ENCODE assay signal across 15 cellular contexts in genomic region chr15:62734706-62735105, GRCh38.
DNase-seq lines count a peak whose midpoint lies in the region; ATAC-seq, FAIRE-seq and TF ChIP-seq lines count a peak whose summit lies in the region.
"Had no signal": no experiment of that assay in that cellular context is flagged by ENCODE, and none has a peak within 500 bp of the region (broad histone marks: within the 10 kb centered on the region; RNA-seq: fewer than 3 reads in every experiment).

No MANE protein-coding gene starts in this region.

- H3K4me1 ChIP-seq in GM23338 (ENCODE audit: insufficient read depth) (no peaks in the 10 kb centered on the region; the same call in none of the 2 replicates), HUES6 (ENCODE audit: control insufficient read depth, insufficient read depth, low read length) (peaks cover 12% of the 10 kb centered on the region), neural progenitor cell (peaks cover 15% of the 10 kb centered on the region), pancreas (no peaks in the 10 kb centered on the region)
- H3K4me1 ChIP-seq: BLaER1 had no signal

- H3K27ac ChIP-seq in GM23338 (ENCODE audit: low read depth) (no peak overlapping the region), HUES6 (ENCODE audit: low read depth, low read length) (0 out of 2 replicates have a peak overlapping the region, but pooled peaks have one; percentile 10), neural progenitor cell (no peak overlapping the region), pancreas (no peak overlapping the region)
- H3K27ac ChIP-seq: BLaER1, PC-9 had no signal

- no peaks in the 10 kb centered on the region for H3K27me3 ChIP-seq in GM23338 (ENCODE audit: insufficient read depth)
- H3K27me3 ChIP-seq in HUES6 (ENCODE audit: control insufficient read depth, insufficient read depth, low read length) = no peaks in the 10 kb centered on the region
- H3K27me3 ChIP-seq in neural progenitor cell = no peaks in the 10 kb centered on the region
- H3K27me3 ChIP-seq in pancreas = no peaks in the 10 kb centered on the region
- H3K27me3 ChIP-seq: BLaER1 had no signal

- H3K9me2 ChIP-seq in GM23338 (ENCODE audit: insufficient read depth) = peaks cover 20% of the 10 kb centered on the region

- ATAC-seq in GM23338 (peak; percentile 95), pancreas (no peak)
- ATAC-seq: T-cell had no signal

- intact Hi-C loops in activated CD4-positive, alpha-beta T cell treated with anti-CD3 and anti-CD28 coated beads, Interleukin-2, amount 10 ng/mL, durations not matched to agents 24 days and 14 days (cut with micrococcal nuclease) = no loop called here
- intact Hi-C loops in pancreas (cut with DNase I) = no loop called here

- H3K4me2 ChIP-seq in GM23338 (peak overlapping the region; percentile 40; the same call in 1 of the 2 replicates), neural progenitor cell (peak overlapping the region; percentile 20)
- H3K4me2 ChIP-seq: BLaER1, PC-9 had no signal

- H3K79me2 ChIP-seq in GM23338 (replicated peaks; ENCODE audit: insufficient read depth) (no peaks in the 10 kb centered on the region), neural progenitor cell (ENCODE audit: low read depth) (no peaks in the 10 kb centered on the region)

- H2AFZ ChIP-seq in GM23338 (no peak overlapping the region), neural progenitor cell (replicated peaks) (no peak overlapping the region)
- H2AFZ ChIP-seq: PC-9 had no signal

- 84 to 85% methylated on average over 5 of the region's 5 CpGs for WGBS in pancreas, 2 donors

- H4K20me1 ChIP-seq in GM23338 (replicated peaks; ENCODE audit: insufficient read depth) (no peaks in the 10 kb centered on the region), neural progenitor cell (ENCODE audit: low read depth) (no peaks in the 10 kb centered on the region)
- H4K20me1 ChIP-seq: BLaER1 had no signal

- H3K4me3 Mint-ChIP-seq in GM23338 (no peak overlapping the region), neural progenitor cell (no peak overlapping the region)
- H3K4me3 Mint-ChIP-seq in activated CD4-positive, alpha-beta T cell treated with anti-CD3 and anti-CD28 coated beads, Interleukin-2, amount 10 ng/mL, durations not matched to agents 24 days and 14 days = no peak overlapping the region
- H3K4me3 Mint-ChIP-seq: T-cell had no signal

- H3K9me3 ChIP-seq in HUES6 (ENCODE audit: control insufficient read depth, insufficient read depth, low read depth, low read length) (peaks cover 8% of the 10 kb centered on the region; the same call in 1 of the 2 replicates), neural progenitor cell (ENCODE audit: low read depth) (peaks cover 5% of the 10 kb centered on the region), pancreas (no peaks in the 10 kb centered on the region)

- DNase-seq in GM23338 (ENCODE audit: low spot score) (peak; percentile 51), astrocyte of the spinal cord (ENCODE audit: low read depth, low spot score) (peak; percentile 72), neural progenitor cell (ENCODE audit: low spot score) (peak; percentile 50), pancreas (no peak), GM13977 (ENCODE audit: low spot score) (no peak)
- DNase-seq in activated CD4-positive, alpha-beta T cell treated with anti-CD3 and anti-CD28 coated beads, Interleukin-2, amount 10 ng/mL, durations not matched to agents 24 days and 14 days = no peak
- DNase-seq: KG1, NCI-H1092, NCI-H187 treated with DMSO at 0.1 percent for 48 hours, NCI-H2171 treated with DMSO at 0.1 percent for 48 hours, PC-9, T-cell had no signal

- TF ChIP-seq CTCF in GM23338 (conservative IDR thresholded peaks at IDR 0.05; ENCODE audit: low read depth in 2 of 2) = no peak
- no peak for TF ChIP-seq CTCF in astrocyte of the spinal cord (IDR thresholded peaks at IDR 0.05; ENCODE audit: low read depth, low read length)
- TF ChIP-seq CTCF in neural progenitor cell (IDR thresholded peaks at IDR 0.05) = no peak
- no peak for TF ChIP-seq CTCF in pancreas (IDR thresholded peaks at IDR 0.05)
- no peak for TF ChIP-seq CTCF in GM13977 (IDR thresholded peaks at IDR 0.05; ENCODE audit: extremely low read depth, insufficient read depth, missing control alignments)

- peaks cover 12% of the 10 kb centered on the region for H3K9me3 Mint-ChIP-seq in GM23338
- peaks cover 9% of the 10 kb centered on the region for H3K9me3 Mint-ChIP-seq in neural progenitor cell
- no peaks in the 10 kb centered on the region for H3K9me3 Mint-ChIP-seq in activated CD4-positive, alpha-beta T cell treated with anti-CD3 and anti-CD28 coated beads, Interleukin-2, amount 10 ng/mL, durations not matched to agents 24 days and 14 days
- H3K9me3 Mint-ChIP-seq: T-cell had no signal

- H3K9ac ChIP-seq in HUES6 (ENCODE audit: low read length) (no peak overlapping the region), neural progenitor cell (no peak overlapping the region)
- H3K9ac ChIP-seq: BLaER1 had no signal

- H3K27ac Mint-ChIP-seq in GM23338 = peak overlapping the region; percentile 76
- H3K27ac Mint-ChIP-seq in neural progenitor cell = no peak overlapping the region
- no peak overlapping the region for H3K27ac Mint-ChIP-seq in activated CD4-positive, alpha-beta T cell treated with anti-CD3 and anti-CD28 coated beads, Interleukin-2, amount 10 ng/mL, durations not matched to agents 24 days and 14 days
- H3K27ac Mint-ChIP-seq: T-cell had no signal

- H3F3A ChIP-seq in GM23338 (replicated peaks; ENCODE audit: low read depth) (no peaks in the 10 kb centered on the region), neural progenitor cell (ENCODE audit: low read depth) (peaks cover 7% of the 10 kb centered on the region)

- no peak for FAIRE-seq in pancreas (lab: Jason Lieb, UNC)
- FAIRE-seq: HTR-8/SVneo had no signal

- H3K36me3 Mint-ChIP-seq in GM23338 (ENCODE audit: low read depth) = peaks cover 16% of the 10 kb centered on the region
- H3K36me3 Mint-ChIP-seq in neural progenitor cell = peaks cover 20% of the 10 kb centered on the region
- no peaks in the 10 kb centered on the region for H3K36me3 Mint-ChIP-seq in activated CD4-positive, alpha-beta T cell treated with anti-CD3 and anti-CD28 coated beads, Interleukin-2, amount 10 ng/mL, durations not matched to agents 24 days and 14 days (ENCODE audit: low read depth)
- H3K36me3 Mint-ChIP-seq: T-cell had no signal

- no peaks in the 10 kb centered on the region for H3K36me3 ChIP-seq in GM23338 (ENCODE audit: insufficient read depth)
- peaks cover 10% of the 10 kb centered on the region; the same call in 1 of the 2 replicates for H3K36me3 ChIP-seq in HUES6 (ENCODE audit: control insufficient read depth, insufficient read depth, low read length)
- H3K36me3 ChIP-seq in neural progenitor cell = peaks cover 5% of the 10 kb centered on the region
- H3K36me3 ChIP-seq in pancreas = no peaks in the 10 kb centered on the region
- H3K36me3 ChIP-seq: BLaER1 had no signal

- H3K27me3 Mint-ChIP-seq in GM23338 (ENCODE audit: insufficient read depth, low read depth, poor library complexity) (no peaks in the 10 kb centered on the region), neural progenitor cell (ENCODE audit: insufficient read depth, low read depth) (no peaks in the 10 kb centered on the region)
- H3K27me3 Mint-ChIP-seq in activated CD4-positive, alpha-beta T cell treated with anti-CD3 and anti-CD28 coated beads, Interleukin-2, amount 10 ng/mL, durations not matched to agents 24 days and 14 days = peaks cover 11% of the 10 kb centered on the region

- H3K4me1 Mint-ChIP-seq in GM23338 (peaks cover 12% of the 10 kb centered on the region), neural progenitor cell (peaks cover 16% of the 10 kb centered on the region)
- no peaks in the 10 kb centered on the region for H3K4me1 Mint-ChIP-seq in activated CD4-positive, alpha-beta T cell treated with anti-CD3 and anti-CD28 coated beads, Interleukin-2, amount 10 ng/mL, durations not matched to agents 24 days and 14 days
- H3K4me1 Mint-ChIP-seq: T-cell had no signal

- H3K4me3 ChIP-seq in GM23338 (no peak overlapping the region), HUES6 (ENCODE audit: low read depth, low read length) (no peak overlapping the region; the same call in 1 of the 2 replicates), astrocyte of the spinal cord (ENCODE audit: low read depth, low read length) (no peak overlapping the region), neural progenitor cell (no peak overlapping the region), pancreas (no peak overlapping the region)
- H3K4me3 ChIP-seq: BLaER1, PC-9 had no signal

- in situ Hi-C loops in astrocyte of the spinal cord (cut with HindIII; ENCODE audit: low sequenced_read_pairs) = no loop called here
- in situ Hi-C loops in GM13977 (cut with MboI; ENCODE audit: low pct_unique_long_range_greater_than_20kb, low sequenced_read_pairs, unreplicated experiment) = no loop called here

Comparison
In these comparisons a context has a peak if more than half of its experiments do, and no peak if none do; other contexts are left out.
1. DNase-seq: peak in GM23338 (single experiment), astrocyte of the spinal cord (single experiment) and neural progenitor cell (single experiment); none in activated CD4-positive, alpha-beta T cell treated with anti-CD3 and anti-CD28 coated beads, Interleukin-2, amount 10 ng/mL, durations not matched to agents 24 days and 14 days (single experiment), pancreas (0 of 6) and GM13977 (single experiment).